13 cellular contexts compared by ENCODE assay signal in genomic region chr5:14742427-14743010, GRCh38.
DNase-seq lines count a peak whose midpoint lies in the region; ATAC-seq lines count a peak whose summit lies in the region.
"Had no signal": no experiment of that assay in that cellular context is flagged by ENCODE, and none has a peak within 500 bp of the region (broad histone marks: within the 10 kb centered on the region; RNA-seq: fewer than 3 reads in every experiment).

No MANE protein-coding gene starts in this region.

- H3K23ac ChIP-seq in mesendoderm (ENCODE audit: low read length) = no peak overlapping the region

- no peak overlapping the region for H2BK5ac ChIP-seq in mesendoderm (ENCODE audit: low read length)

- H3K18ac ChIP-seq in mesendoderm (ENCODE audit: low read length) = no peak overlapping the region

- H3K4me1 Mint-ChIP-seq in activated naive CD4-positive, alpha-beta T cell treated with anti-CD3 and anti-CD28 coated beads, Interleukin-2, amount 10 ng/mL, durations not matched to agents 7 days and 5 days = peaks cover 25% of the 10 kb centered on the region
- H3K4me1 Mint-ChIP-seq in activated naive CD8-positive, alpha-beta T cell (ENCODE audit: low read depth) = peaks cover 40% of the 10 kb centered on the region

- no peak for DNase-seq in activated naive CD4-positive, alpha-beta T cell treated with anti-CD3 and anti-CD28 coated beads, Interleukin-2, amount 10 ng/mL, durations not matched to agents 7 days and 5 days
- DNase-seq in activated naive CD4-positive, alpha-beta T cell treated with anti-CD3 and anti-CD28 coated beads, Interleukin-2, amount 50 U/mL, for 16 hours = no peak
- peak; percentile 70 for DNase-seq in NCI-H345 (lab: John Stamatoyannopoulos, UW)
- DNase-seq in mesendoderm = no peak
- no peak for DNase-seq in foreskin melanocyte
- DNase-seq: GM23248; midbrain; NCI-H226; pancreas; stimulated activated CD8-positive, alpha-beta memory T cell treated with anti-CD3 and anti-CD28 coated beads, Interleukin-4, amount 100 ng/mL, for 48 hours had no signal

- H2BK120ac ChIP-seq in mesendoderm (ENCODE audit: low read depth, low read length) = no peak overlapping the region

- H2AK5ac ChIP-seq in mesendoderm (ENCODE audit: low read length) = no peak overlapping the region

- no peak overlapping the region for H3K56ac ChIP-seq in mesendoderm (ENCODE audit: low read length)

- H3K4me3 Mint-ChIP-seq in activated naive CD4-positive, alpha-beta T cell treated with anti-CD3 and anti-CD28 coated beads, Interleukin-2, amount 10 ng/mL, durations not matched to agents 7 days and 5 days = no peak overlapping the region
- H3K4me3 Mint-ChIP-seq in activated naive CD8-positive, alpha-beta T cell = no peak overlapping the region

- no peak for ATAC-seq in HG03095 (IDR thresholded peaks at IDR 0.05; ENCODE audit: unreplicated experiment)
- ATAC-seq: pancreas had no signal

- H2BK15ac ChIP-seq in mesendoderm (replicated peaks; ENCODE audit: low read depth) = no peak overlapping the region

- H3K27me3 ChIP-seq in skeletal muscle tissue (ENCODE audit: control insufficient read depth in 3 of 3, insufficient read depth in 3 of 3, low read length in 3 of 3) = no peaks in the 10 kb centered on the region
- H3K27me3 ChIP-seq in mesendoderm (ENCODE audit: insufficient read depth, low read length, poor library complexity) = no peaks in the 10 kb centered on the region
- H3K27me3 ChIP-seq: pancreas had no signal

- H4K8ac ChIP-seq in mesendoderm (ENCODE audit: low read depth, low read length) = no peak overlapping the region

- no peak overlapping the region for H3K4me2 ChIP-seq in mesendoderm (ENCODE audit: low read length)

- no peaks in the 10 kb centered on the region for H3K9me3 ChIP-seq in skeletal muscle tissue (ENCODE audit: control insufficient read depth in 3 of 3, low read length in 3 of 3)
- H3K9me3 ChIP-seq: pancreas had no signal

- H3K9ac ChIP-seq in skeletal muscle tissue (ENCODE audit: low read depth in 1 of 3, low read length in 3 of 3) = peak overlapping the region in 1 of 3 donors; percentile 33
- no peak overlapping the region for H3K9ac ChIP-seq in mesendoderm (ENCODE audit: low read length)
- H3K9ac ChIP-seq: GM23248 had no signal

- WGBS in mesendoderm (ENCODE audit: extremely low coverage, insufficient coverage, low lambda C conversion rate) = no CpG with 5 or more reads among the region's 14 CpGs

- peaks cover 29 to 64% (median 54%) of the 10 kb centered on the region in 3 donors for H3K4me1 ChIP-seq in skeletal muscle tissue (ENCODE audit: control insufficient read depth in 3 of 3, insufficient read depth in 3 of 3, low read length in 3 of 3)
- no peaks in the 10 kb centered on the region for H3K4me1 ChIP-seq in mesendoderm (ENCODE audit: control insufficient read depth, low read depth, low read length)
- H3K4me1 ChIP-seq: pancreas had no signal

- no peaks in the 10 kb centered on the region for H3K79me2 ChIP-seq in mesendoderm (ENCODE audit: control insufficient read depth, insufficient read depth, low read length)

- H3K27ac Mint-ChIP-seq in activated naive CD4-positive, alpha-beta T cell treated with anti-CD3 and anti-CD28 coated beads, Interleukin-2, amount 10 ng/mL, durations not matched to agents 7 days and 5 days = peak overlapping the region; percentile 51
- H3K27ac Mint-ChIP-seq in activated naive CD8-positive, alpha-beta T cell = peak overlapping the region; percentile 41

- no peak overlapping the region for H3K4me3 ChIP-seq in skeletal muscle tissue (ENCODE audit: low read length in 3 of 3)
- H3K4me3 ChIP-seq in mesendoderm (ENCODE audit: low read length) = no peak overlapping the region
- H3K4me3 ChIP-seq: GM23248, pancreas had no signal

- no peaks in the 10 kb centered on the region for H3K79me1 ChIP-seq in mesendoderm (ENCODE audit: low read length)

- H3K36me3 Mint-ChIP-seq in activated naive CD4-positive, alpha-beta T cell treated with anti-CD3 and anti-CD28 coated beads, Interleukin-2, amount 10 ng/mL, durations not matched to agents 7 days and 5 days = peaks cover 14% of the 10 kb centered on the region
- H3K36me3 Mint-ChIP-seq in activated naive CD8-positive, alpha-beta T cell = peaks cover 7% of the 10 kb centered on the region

- no peaks in the 10 kb centered on the region for H3K9me3 Mint-ChIP-seq in activated naive CD4-positive, alpha-beta T cell treated with anti-CD3 and anti-CD28 coated beads, Interleukin-2, amount 10 ng/mL, durations not matched to agents 7 days and 5 days
- no peaks in the 10 kb centered on the region for H3K9me3 Mint-ChIP-seq in activated naive CD8-positive, alpha-beta T cell (ENCODE audit: low read depth)

- H3K27me3 Mint-ChIP-seq in activated naive CD4-positive, alpha-beta T cell treated with anti-CD3 and anti-CD28 coated beads, Interleukin-2, amount 10 ng/mL, durations not matched to agents 7 days and 5 days = no peaks in the 10 kb centered on the region
- H3K27me3 Mint-ChIP-seq in activated naive CD8-positive, alpha-beta T cell = no peaks in the 10 kb centered on the region

- H3K4ac ChIP-seq in mesendoderm (ENCODE audit: low read depth, low read length) = no peak overlapping the region

- peaks cover 18 to 37% (median 21%) of the 10 kb centered on the region in 3 donors for H3K36me3 ChIP-seq in skeletal muscle tissue (ENCODE audit: control insufficient read depth in 3 of 3, insufficient read depth in 3 of 3, low read length in 3 of 3)
- H3K36me3 ChIP-seq in mesendoderm (ENCODE audit: control insufficient read depth, insufficient read depth, low read length) = no peaks in the 10 kb centered on the region

- H3K27ac ChIP-seq in skeletal muscle tissue (ENCODE audit: low read depth, low read length) (peak overlapping the region; percentile 4), mesendoderm (ENCODE audit: low read depth, low read length) (no peak overlapping the region)
- H3K27ac ChIP-seq: GM23248, pancreas had no signal

- no peak overlapping the region for H4K5ac ChIP-seq in mesendoderm (ENCODE audit: low read length)

- CTCF ChIA-PET in activated naive CD4-positive, alpha-beta T cell treated with anti-CD3 and anti-CD28 coated beads, Interleukin-2, amount 10 ng/mL, durations not matched to agents 7 days and 5 days (lab: Charles Lee) = interaction anchor here (2.0 kb wide), 1 partner anchor 15 kb away, joined by 13 read pairs; no protein-coding TSS in a partner anchor
